In genomic region chr11:33708970-33709369, GRCh38 we compare ENCODE assay signal across 1 cellular context.
TF ChIP-seq lines count a peak whose summit lies in the region.

No MANE protein-coding gene starts in this region.

TF ChIP-seq in HepG2, 621 proteins besides CTCF, POLR2A, EP300 and RAD21:
- TF ChIP-seq MAFF (IDR thresholded peaks at IDR 0.05; ENCODE audit: low read depth, low read length) (peak; percentile 84), MAFK (conservative IDR thresholded peaks at IDR 0.05 in 1 of 2, IDR thresholded peaks at IDR 0.05 in 1 of 2; ENCODE audit: low read length in 2 of 2) (peak; percentile 75 to 88)
- TF ChIP-seq, protein P1, sequence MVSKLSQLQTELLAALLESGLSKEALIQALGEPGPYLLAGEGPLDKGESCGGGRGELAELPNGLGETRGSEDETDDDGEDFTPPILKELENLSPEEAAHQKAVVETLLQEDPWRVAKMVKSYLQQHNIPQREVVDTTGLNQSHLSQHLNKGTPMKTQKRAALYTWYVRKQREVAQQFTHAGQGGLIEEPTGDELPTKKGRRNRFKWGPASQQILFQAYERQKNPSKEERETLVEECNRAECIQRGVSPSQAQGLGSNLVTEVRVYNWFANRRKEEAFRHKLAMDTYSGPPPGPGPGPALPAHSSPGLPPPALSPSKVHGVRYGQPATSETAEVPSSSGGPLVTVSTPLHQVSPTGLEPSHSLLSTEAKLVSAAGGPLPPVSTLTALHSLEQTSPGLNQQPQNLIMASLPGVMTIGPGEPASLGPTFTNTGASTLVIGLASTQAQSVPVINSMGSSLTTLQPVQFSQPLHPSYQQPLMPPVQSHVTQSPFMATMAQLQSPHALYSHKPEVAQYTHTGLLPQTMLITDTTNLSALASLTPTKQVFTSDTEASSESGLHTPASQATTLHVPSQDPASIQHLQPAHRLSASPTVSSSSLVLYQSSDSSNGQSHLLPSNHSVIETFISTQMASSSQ (IDR thresholded peaks at IDR 0.05; ENCODE audit: low read depth): no peak
- TF ChIP-seq, protein P1 (CRISPR knock-in tag; IDR thresholded peaks at IDR 0.05; ENCODE audit: borderline replicate concordance): no peak
TF ChIP-seq in HepG2: peak in this region for 2.
